15 cellular contexts compared by ENCODE assay signal in genomic region chr17:17709815-17710321, GRCh38. TPM values are rescaled to one million over a fixed set of nuclear protein-coding genes. Genes with fewer than 3 reads are reported as not detected.
DNase-seq lines count a peak whose midpoint lies in the region; ATAC-seq, FAIRE-seq and TF ChIP-seq lines count a peak whose summit lies in the region.
"Had no signal": no experiment of that assay in that cellular context is flagged by ENCODE, and none has a peak within 500 bp of the region (broad histone marks: within the 10 kb centered on the region; RNA-seq: fewer than 3 reads in every experiment).

No MANE protein-coding gene starts in this region.

- FAIRE-seq in GM12892 (lab: Jason Lieb, UNC): no peak

- no peak for TF ChIP-seq CTCF in ascending aorta (IDR thresholded peaks at IDR 0.05)
- no peak for TF ChIP-seq CTCF in lower leg skin (IDR thresholded peaks at IDR 0.05)
- no peak for TF ChIP-seq CTCF in GM13976 (IDR thresholded peaks at IDR 0.05; ENCODE audit: borderline replicate concordance, control extremely low read depth, extremely low read depth, insufficient read depth, missing control alignments)

- TF ChIP-seq POLR2A in GM12892 (IDR thresholded peaks at IDR 0.05; ENCODE audit: low read depth, low read length) (0 out of 2 replicates have a peak, but pooled peaks have one; percentile 0), lower leg skin (IDR thresholded peaks at IDR 0.05) (no peak)

- in situ Hi-C loops in GM13976 (cut with MboI; ENCODE audit: low sequenced_read_pairs, unreplicated experiment): no loop called here

- 82 to 83% methylated on average over 15 of the region's 15 CpGs for WGBS in lower leg skin, 2 donors

- no peak for ATAC-seq in HG03095 (IDR thresholded peaks at IDR 0.05; ENCODE audit: unreplicated experiment)
- ATAC-seq: Right ventricle myocardium inferior had no signal

- no peaks in the 10 kb centered on the region for H3K9me3 ChIP-seq in ascending aorta
- H3K9me3 ChIP-seq: neutrophil had no signal

- H3K27me3 ChIP-seq in ascending aorta: no peaks in the 10 kb centered on the region
- no peaks in the 10 kb centered on the region for H3K27me3 ChIP-seq in layer of hippocampus (ENCODE audit: control insufficient read depth, insufficient read depth, low read length)
- H3K27me3 ChIP-seq: neutrophil had no signal

- H3K4me3 ChIP-seq in ascending aorta (no peak overlapping the region), lower leg skin (ENCODE audit: low read depth, poor library complexity, severe bottlenecking) (no peak overlapping the region)
- H3K4me3 ChIP-seq: skin epidermis had no signal

- intact Hi-C loops in ascending aorta (cut with DNase I): loop anchor here (2.0 kb wide), 2 partner anchors 15 to 29 kb away; partner anchors contain the start of gene RAI1
- intact Hi-C loops in lower leg skin (cut with DNase I; ENCODE audit: low total_unique reads): no loop called here

- no peaks in the 10 kb centered on the region for H3K36me3 ChIP-seq in ascending aorta
- H3K36me3 ChIP-seq: neutrophil had no signal

- peaks cover 5 to 29% of the 10 kb centered on the region in 2 donors for H3K4me1 ChIP-seq in ascending aorta

- DNase-seq in GM12892 (ENCODE audit: insufficient read length) (no peak), ascending aorta (ENCODE audit: low spot score in 2 of 2) (no peak), lower leg skin (ENCODE audit: low spot score in 2 of 2) (no peak), GM13976 (ENCODE audit: low spot score) (no peak)
- DNase-seq in stimulated activated CD4-positive, alpha-beta T cell treated with anti-CD3 and anti-CD28 coated beads, Interleukin-4, amount 100 ng/mL, for 4 hours: no peak
- DNase-seq: activated CD4-positive, alpha-beta T cell treated with anti-CD3 and anti-CD28 coated beads, Interleukin-2, amount 50 U/mL, for 1 hour; activated T-cell treated with anti-CD3 and anti-CD28 coated beads, Interleukin-2, amount 50 U/mL, for 24 hours; cortex of kidney; NCI-H748 treated with DMSO at 0.1 percent for 48 hours had no signal

- peak overlapping the region; percentile 64 to 70 for H3K27ac ChIP-seq in ascending aorta
- H3K27ac ChIP-seq in layer of hippocampus (ENCODE audit: low read depth, low read length): peak overlapping the region; percentile 79
- H3K27ac ChIP-seq in temporal lobe (ENCODE audit: low read depth, low read length): peak overlapping the region; percentile 78
- H3K27ac ChIP-seq: neutrophil had no signal

RNA-seq across cellular contexts. Expression of gene RAI1, which starts 28.6 kb away (rescaled TPM):
- 5.7 TPM for polyA plus RNA-seq in GM12892 (2012; ENCODE audit: missing spikeins)
- total RNA-seq in ascending aorta (24.7 TPM), temporal lobe (15.5 TPM), lower leg skin (10 to 100 TPM; 19.4 to 38.2 (median 35.3) TPM)
